Comparison of ENCODE assay signal across 17 cellular contexts in genomic region chr5:80103375-80103774, GRCh38.
"Had no signal": no experiment of that assay in that cellular context is flagged by ENCODE, and none has a peak within 500 bp of the region (broad histone marks: within the 10 kb centered on the region; RNA-seq: fewer than 3 reads in every experiment).

No MANE protein-coding gene starts in this region.

- ATAC-seq: left lobe of liver, pancreas had no signal

- H3K9me3 Mint-ChIP-seq: memory B cell had no signal

- H3K27me3 ChIP-seq: breast epithelium, heart right ventricle, pancreas, stomach had no signal

- DNase-seq: activated CD4-positive, alpha-beta T cell treated with anti-CD3 and anti-CD28 coated beads, Interleukin-2, amount 10 ng/mL, durations not matched to agents 7 days and 5 days; activated CD4-positive, CD25-positive, alpha-beta regulatory T cell; activated effector memory CD4-positive, alpha-beta T cell treated with anti-CD3 and anti-CD28 coated beads, Interleukin-2, amount 50 U/mL, for 16 hours; activated naive CD8-positive, alpha-beta T cell treated with anti-CD3 and anti-CD28 coated beads, Interleukin-2, amount 10 ng/mL, durations not matched to agents 7 days and 5 days; activated T-cell treated with anti-CD3 and anti-CD28 coated beads, Interleukin-2, amount 50 U/mL, for 1 hour; aorta; foreskin melanocyte; heart right ventricle; pancreas; retina; stimulated activated CD4-positive, alpha-beta T cell treated with anti-CD3 and anti-CD28 coated beads, Interleukin-4, amount 100 ng/mL, for 1 hour; stimulated activated CD8-positive, alpha-beta memory T cell treated with anti-CD3 and anti-CD28 coated beads, Interleukin-4, amount 100 ng/mL, for 48 hours; stomach had no signal

- H3K4me3 Mint-ChIP-seq: activated CD4-positive, alpha-beta T cell treated with anti-CD3 and anti-CD28 coated beads, Interleukin-2, amount 10 ng/mL, durations not matched to agents 7 days and 5 days; activated naive CD8-positive, alpha-beta T cell treated with anti-CD3 and anti-CD28 coated beads, Interleukin-2, amount 10 ng/mL, durations not matched to agents 7 days and 5 days; memory B cell had no signal

- H3K27ac ChIP-seq: breast epithelium, heart right ventricle, pancreas, stomach, thoracic aorta had no signal

- H3K36me3 ChIP-seq: breast epithelium, heart right ventricle, pancreas, stomach, thoracic aorta had no signal

- H3K4me1 ChIP-seq: breast epithelium, stomach had no signal

- H3K4me3 ChIP-seq: breast epithelium, heart right ventricle, pancreas, stomach, thoracic aorta had no signal

- H3K27me3 Mint-ChIP-seq: activated CD4-positive, alpha-beta T cell treated with anti-CD3 and anti-CD28 coated beads, Interleukin-2, amount 10 ng/mL, durations not matched to agents 7 days and 5 days; activated naive CD8-positive, alpha-beta T cell treated with anti-CD3 and anti-CD28 coated beads, Interleukin-2, amount 10 ng/mL, durations not matched to agents 7 days and 5 days had no signal

- H3K9me3 ChIP-seq: breast epithelium, heart right ventricle, pancreas, stomach, thoracic aorta had no signal

- H3K36me3 Mint-ChIP-seq: memory B cell had no signal

- H3K27ac Mint-ChIP-seq: activated naive CD8-positive, alpha-beta T cell treated with anti-CD3 and anti-CD28 coated beads, Interleukin-2, amount 10 ng/mL, durations not matched to agents 7 days and 5 days; memory B cell had no signal
